In genomic region chr10:37490266-37490665, GRCh38 we compare ENCODE assay signal across 29 cellular contexts.
DNase-seq lines count a peak whose midpoint lies in the region; ATAC-seq and TF ChIP-seq lines count a peak whose summit lies in the region.
"Had no signal": no experiment of that assay in that cellular context is flagged by ENCODE, and none has a peak within 500 bp of the region (broad histone marks: within the 10 kb centered on the region; RNA-seq: fewer than 3 reads in every experiment).

No MANE protein-coding gene starts in this region.

- CTCF ChIA-PET in RWPE1 (lab: Yijun Ruan, JAX): no interaction called here

- TF ChIP-seq CTCF in RWPE1 (conservative IDR thresholded peaks at IDR 0.05; ENCODE audit: low read depth): no peak

- POLR2A ChIA-PET in RWPE1 (lab: Yijun Ruan, JAX; ENCODE audit: low non-redundant PET): no interaction called here

- ATAC-seq in left lobe of liver (no peak), GM18520 (IDR thresholded peaks at IDR 0.05; ENCODE audit: unreplicated experiment) (no peak)
- ATAC-seq: activated CD4-positive, CD25-positive, alpha-beta regulatory T cell treated with anti-CD3 and anti-CD28 coated beads, Interleukin-2, amount 50 U/mL, for 24 hours; activated T-cell treated with anti-CD3 and anti-CD28 coated beads, Interleukin-2, amount 50 U/mL, for 72 hours; naive thymus-derived CD4-positive, alpha-beta T cell; right cardiac atrium; stimulated activated naive CD8-positive, alpha-beta T cell treated with anti-CD3 and anti-CD28 coated beads, Interleukin-15, amount 100 ng/mL, for 72 hours had no signal

- H3K27ac ChIP-seq in RWPE1: peak overlapping the region; percentile 82
- H3K27ac ChIP-seq: neutrophil, thoracic aorta, uterus had no signal

- DNase-seq in COLO829 (ENCODE audit: low spot score): peak; percentile 10
- DNase-seq in LHCN-M2 (ENCODE audit: low read depth): peak; percentile 54
- no peak for DNase-seq in RWPE1 (ENCODE audit: low spot score)
- DNase-seq in myocyte (ENCODE audit: low read depth): peak; percentile 13
- DNase-seq in activated T-cell treated with anti-CD3 and anti-CD28 coated beads, Interleukin-2, amount 50 U/mL, for 1 hour: no peak
- DNase-seq in NCI-H2029 (lab: John Stamatoyannopoulos, UW): no peak
- no peak for DNase-seq in left lobe of liver (ENCODE audit: low spot score)
- DNase-seq: ACHN; activated CD4-positive, alpha-beta T cell treated with anti-CD3 and anti-CD28 coated beads, Interleukin-2, amount 50 U/mL, for 4 hours; activated naive CD4-positive, alpha-beta T cell; activated T-cell treated with anti-CD3 and anti-CD28 coated beads, Interleukin-2, amount 50 U/mL, for 72 hours; CD4-positive, alpha-beta memory T cell; endodermal cell; foreskin fibroblast; kidney; naive thymus-derived CD4-positive, alpha-beta T cell; NCI-H1105 treated with DMSO at 0.1 percent for 48 hours; NCI-H1930; NCI-H526; NK-92 treated with Interleukin-12 subunit alpha and Interleukin-12 subunit beta, amount 100 ng/mL, for 24 hours; right cardiac atrium; SIG-M5; stimulated activated naive CD8-positive, alpha-beta T cell treated with anti-CD3 and anti-CD28 coated beads, Interleukin-15, amount 100 ng/mL, for 72 hours; T-helper 1 cell; uterus had no signal

Comparison
In these comparisons a context has a peak if more than half of its experiments do, and no peak if none do; other contexts are left out.
1. DNase-seq: peak in COLO829 (single experiment), LHCN-M2 (single experiment) and myocyte (single experiment); none in RWPE1 (single experiment), activated T-cell treated with anti-CD3 and anti-CD28 coated beads, Interleukin-2, amount 50 U/mL, for 1 hour (single experiment), NCI-H2029 (single experiment) and left lobe of liver (single experiment).